In the genomic region with DNA sequence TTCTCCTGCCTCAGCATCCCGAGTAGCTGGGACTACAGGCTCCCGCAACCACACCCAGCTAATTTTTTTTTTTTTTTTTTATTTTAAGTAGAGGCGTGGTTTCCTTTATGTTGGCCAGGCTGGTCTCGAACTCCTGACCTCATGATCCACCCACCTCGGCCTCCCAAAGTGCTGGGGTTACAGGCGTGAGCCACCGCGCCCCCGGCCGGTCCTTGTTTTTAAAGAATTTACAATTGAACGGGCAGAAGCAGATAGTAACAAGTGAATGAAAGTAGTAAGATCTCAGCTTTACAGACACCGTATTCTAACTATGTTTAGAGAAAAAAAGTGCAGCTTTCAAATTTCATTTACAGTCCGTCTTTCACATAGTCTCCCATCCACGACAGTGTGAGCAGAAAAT, we compare ENCODE assay signal across 28 cellular contexts.
"Had no signal": no experiment of that assay in that cellular context is flagged by ENCODE, and none has a peak within 500 bp of the region (broad histone marks: within the 10 kb centered on the region; RNA-seq: fewer than 3 reads in every experiment).

No MANE protein-coding gene starts in this region.

- H3K27me3 Mint-ChIP-seq: stimulated activated memory B cell treated with anti-CD40 and anti-IgM and Interleukin-4, amounts not matched to agents 10 μg/mL and 1 μg/mL and 100 μg/mL, for 72 hours; stimulated activated naive B cell treated with anti-CD40 and anti-IgM and Interleukin-4, amounts not matched to agents 10 μg/mL and 1 μg/mL and 100 μg/mL, for 72 hours; stimulated activated naive CD8-positive, alpha-beta T cell treated with anti-CD3 and anti-CD28 coated beads, Interleukin-15, amount 100 ng/mL, for 72 hours; stimulated activated naive CD8-positive, alpha-beta T cell treated with anti-CD3 and anti-CD28 coated beads, Interleukin-15, Interleukin-2, amounts not matched to agents 100 ng/mL and 50 ng/mL, for 24 hours; type B pancreatic cell had no signal

- H3K27ac ChIP-seq: stomach, suprapubic skin, testis, thoracic aorta, thyroid gland, tibial artery, tibial nerve, upper lobe of left lung, upper lobe of right lung, uterus, vagina had no signal

- H3K27ac Mint-ChIP-seq: stimulated activated effector memory CD8-positive, alpha-beta T cell treated with anti-CD3 and anti-CD28 coated beads, Interleukin-12 subunit alpha, Interleukin-12 subunit beta, amount 100 ng/mL, for 72 hours; stimulated activated memory B cell treated with anti-CD40 and anti-IgM and Interleukin-4, amounts not matched to agents 10 μg/mL and 1 μg/mL and 100 μg/mL, for 72 hours; stimulated activated naive B cell treated with anti-CD40 and anti-IgM and Interleukin-4, amounts not matched to agents 10 μg/mL and 1 μg/mL and 100 μg/mL, for 72 hours; stimulated activated naive CD8-positive, alpha-beta T cell treated with anti-CD3 and anti-CD28 coated beads, Interleukin-15, amount 100 ng/mL, for 72 hours; stimulated activated naive CD8-positive, alpha-beta T cell treated with anti-CD3 and anti-CD28 coated beads, Interleukin-15, Interleukin-2, amounts not matched to agents 100 ng/mL and 50 ng/mL, for 24 hours; type B pancreatic cell had no signal

- H3K4me1 Mint-ChIP-seq: stimulated activated effector memory CD8-positive, alpha-beta T cell treated with anti-CD3 and anti-CD28 coated beads, Interleukin-12 subunit alpha, Interleukin-12 subunit beta, amount 100 ng/mL, for 72 hours; stimulated activated memory B cell treated with anti-CD40 and anti-IgM and Interleukin-4, amounts not matched to agents 10 μg/mL and 1 μg/mL and 100 μg/mL, for 72 hours; stimulated activated naive B cell treated with anti-CD40 and anti-IgM and Interleukin-4, amounts not matched to agents 10 μg/mL and 1 μg/mL and 100 μg/mL, for 72 hours; stimulated activated naive CD8-positive, alpha-beta T cell treated with anti-CD3 and anti-CD28 coated beads, Interleukin-15, amount 100 ng/mL, for 72 hours had no signal

- H3K27me3 ChIP-seq: stomach, suprapubic skin, testis, thyroid gland, tibial artery, tibial nerve, transverse colon, upper lobe of left lung, upper lobe of right lung, uterus, vagina had no signal

- H3K9me3 ChIP-seq: suprapubic skin, testis, thoracic aorta, thyroid gland, tibial artery, transverse colon, upper lobe of left lung, upper lobe of right lung, uterus, vagina had no signal

- DNase-seq: stimulated activated CD4-positive, alpha-beta T cell treated with anti-CD3 and anti-CD28 coated beads, Interleukin-2, amount 100 ng/mL, for 48 hours; stimulated activated CD4-positive, alpha-beta T cell treated with anti-CD3 and anti-CD28 coated beads, Interleukin-4, amount 100 ng/mL, for 1 hour; stimulated activated CD4-positive, alpha-beta T cell treated with anti-CD3 and anti-CD28 coated beads, Interleukin-4, amount 100 ng/mL, for 24 hours; stimulated activated CD4-positive, alpha-beta T cell treated with anti-CD3 and anti-CD28 coated beads, Interleukin-4, amount 100 ng/mL, for 4 hours; stimulated activated CD8-positive, alpha-beta memory T cell treated with anti-CD3 and anti-CD28 coated beads, Interleukin-4, amount 100 ng/mL, for 48 hours; stimulated activated naive B cell treated with anti-CD40 and anti-IgM and Interleukin-4, amounts not matched to agents 10 μg/mL and 1 μg/mL and 100 μg/mL, for 72 hours; stimulated activated naive CD4-positive, alpha-beta T cell; stimulated activated naive CD4-positive, alpha-beta T cell treated with Interleukin-2 at 50 U/mL for 16 hours; stimulated activated naive CD8-positive, alpha-beta T cell treated with anti-CD3 and anti-CD28 coated beads, Interleukin-15, amount 100 ng/mL, for 72 hours; stimulated activated naive CD8-positive, alpha-beta T cell treated with anti-CD3 and anti-CD28 coated beads, Interleukin-15, Interleukin-2, amounts not matched to agents 100 U/mL and 50 U/mL, for 24 hours; stomach; substantia nigra; testis; thyroid gland; tibial artery; transverse colon; trophoblast cell; upper lobe of right lung; uterus had no signal

- ATAC-seq: stimulated activated effector memory CD8-positive, alpha-beta T cell treated with anti-CD3 and anti-CD28 coated beads, Interleukin-12 subunit alpha, Interleukin-12 subunit beta, amount 100 ng/mL, for 72 hours; stimulated activated memory B cell treated with anti-CD40 and anti-IgM and Interleukin-4, amounts not matched to agents 10 μg/mL and 1 μg/mL and 100 μg/mL, for 72 hours; stimulated activated naive B cell treated with anti-CD40 and anti-IgM and Interleukin-4, amounts not matched to agents 10 μg/mL and 1 μg/mL and 100 μg/mL, for 72 hours; stimulated activated naive CD8-positive, alpha-beta T cell treated with anti-CD3 and anti-CD28 coated beads, Interleukin-15, amount 100 ng/mL, for 72 hours; stimulated activated naive CD8-positive, alpha-beta T cell treated with anti-CD3 and anti-CD28 coated beads, Interleukin-15, Interleukin-2, amounts not matched to agents 100 U/mL and 50 U/mL, for 24 hours; upper lobe of right lung had no signal

- H3K4me3 Mint-ChIP-seq: stimulated activated effector memory CD8-positive, alpha-beta T cell treated with anti-CD3 and anti-CD28 coated beads, Interleukin-12 subunit alpha, Interleukin-12 subunit beta, amount 100 ng/mL, for 72 hours; stimulated activated memory B cell treated with anti-CD40 and anti-IgM and Interleukin-4, amounts not matched to agents 10 μg/mL and 1 μg/mL and 100 μg/mL, for 72 hours; stimulated activated naive B cell treated with anti-CD40 and anti-IgM and Interleukin-4, amounts not matched to agents 10 μg/mL and 1 μg/mL and 100 μg/mL, for 72 hours; stimulated activated naive CD8-positive, alpha-beta T cell treated with anti-CD3 and anti-CD28 coated beads, Interleukin-15, amount 100 ng/mL, for 72 hours; stimulated activated naive CD8-positive, alpha-beta T cell treated with anti-CD3 and anti-CD28 coated beads, Interleukin-15, Interleukin-2, amounts not matched to agents 100 ng/mL and 50 ng/mL, for 24 hours; type B pancreatic cell had no signal

- H3K9me3 Mint-ChIP-seq: stimulated activated naive B cell treated with anti-CD40 and anti-IgM and Interleukin-4, amounts not matched to agents 10 μg/mL and 1 μg/mL and 100 μg/mL, for 72 hours; type B pancreatic cell had no signal

- H3K36me3 ChIP-seq: stomach, suprapubic skin, thoracic aorta, thyroid gland, tibial artery, tibial nerve, transverse colon, upper lobe of left lung, upper lobe of right lung, uterus, vagina had no signal

- H3K4me3 ChIP-seq: stomach, suprapubic skin, testis, thoracic aorta, thyroid gland, tibial artery, tibial nerve, transverse colon, upper lobe of left lung, upper lobe of right lung, uterus, vagina had no signal

- H3K36me3 Mint-ChIP-seq: stimulated activated effector memory CD8-positive, alpha-beta T cell treated with anti-CD3 and anti-CD28 coated beads, Interleukin-12 subunit alpha, Interleukin-12 subunit beta, amount 100 ng/mL, for 72 hours; stimulated activated memory B cell treated with anti-CD40 and anti-IgM and Interleukin-4, amounts not matched to agents 10 μg/mL and 1 μg/mL and 100 μg/mL, for 72 hours; stimulated activated naive B cell treated with anti-CD40 and anti-IgM and Interleukin-4, amounts not matched to agents 10 μg/mL and 1 μg/mL and 100 μg/mL, for 72 hours; type B pancreatic cell had no signal

- H3K4me1 ChIP-seq: stomach, suprapubic skin, testis, thyroid gland, tibial artery, tibial nerve, upper lobe of left lung, upper lobe of right lung, uterus, vagina had no signal
